ENCODE assay signal across 1 cellular context in the genomic region with DNA sequence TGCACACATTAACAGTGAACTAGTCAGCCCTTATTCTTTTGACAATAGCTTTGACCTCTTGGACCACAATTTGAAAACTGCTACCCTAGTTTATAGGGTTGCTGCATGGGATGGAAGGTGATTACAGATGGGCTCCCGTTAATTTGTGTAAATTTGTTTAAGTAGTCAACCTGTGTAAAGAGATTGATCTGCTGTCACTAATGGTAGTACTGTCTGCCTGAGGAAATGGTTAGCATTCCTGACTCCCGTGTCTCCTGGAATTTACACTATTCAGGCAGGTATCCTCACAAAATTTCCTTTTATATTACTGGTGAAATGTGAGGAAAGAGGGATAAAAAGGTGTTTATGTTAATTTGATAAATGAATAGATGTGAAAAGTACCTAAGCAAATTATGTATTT.
A peak's percentile ranks its signal among the peaks of the same experiment; 100 is the strongest.
TF ChIP-seq lines count a peak whose summit lies in the region.

No MANE protein-coding gene starts in this region.

TF ChIP-seq in HepG2, 621 proteins besides CTCF, POLR2A, EP300 and RAD21:
- TF ChIP-seq RBM22 (optimal IDR thresholded peaks at IDR 0.05; ENCODE audit: low read length) (peak; percentile 65), ZNF264 (CRISPR knock-in tag; IDR thresholded peaks at IDR 0.05) (no peak), ZSCAN9 (CRISPR knock-in tag; IDR thresholded peaks at IDR 0.05; ENCODE audit: borderline replicate concordance) (no peak), ZNF678 (CRISPR knock-in tag; IDR thresholded peaks at IDR 0.05) (no peak), ONECUT2 (CRISPR knock-in tag; IDR thresholded peaks at IDR 0.05) (0 out of 2 replicates have a peak, but pooled peaks have one; percentile 13), ZNF317 (CRISPR knock-in tag; IDR thresholded peaks at IDR 0.05) (0 out of 2 replicates have a peak, but pooled peaks have one; percentile 26), HOXD1 (CRISPR knock-in tag; IDR thresholded peaks at IDR 0.05) (peak; percentile 48; the same call in 1 of the 2 replicates), TBX3 (IDR thresholded peaks at IDR 0.05; ENCODE audit: borderline replicate concordance) (peak; percentile 51; the same call in 1 of the 2 replicates), NCOA1 (CRISPR knock-in tag; IDR thresholded peaks at IDR 0.05) (no peak), ZNF383 (CRISPR knock-in tag; IDR thresholded peaks at IDR 0.05; ENCODE audit: borderline replicate concordance) (no peak), ZNF235 (CRISPR knock-in tag; IDR thresholded peaks at IDR 0.05; ENCODE audit: borderline replicate concordance) (no peak), ZNF672 (CRISPR knock-in tag; IDR thresholded peaks at IDR 0.05) (no peak), TEAD3 (CRISPR knock-in tag; optimal IDR thresholded peaks at IDR 0.05; ENCODE audit: borderline replicate concordance) (peak; percentile 65), ZNF460 (CRISPR knock-in tag; IDR thresholded peaks at IDR 0.05; ENCODE audit: borderline replicate concordance) (no peak), ZNF260 (CRISPR knock-in tag; IDR thresholded peaks at IDR 0.05; ENCODE audit: borderline replicate concordance, low read depth) (no peak), ZFP37 (CRISPR knock-in tag; IDR thresholded peaks at IDR 0.05; ENCODE audit: borderline replicate concordance) (no peak), ZNF577 (CRISPR knock-in tag; IDR thresholded peaks at IDR 0.05; ENCODE audit: borderline replicate concordance, low read depth) (no peak)
- TF ChIP-seq, protein P1, sequence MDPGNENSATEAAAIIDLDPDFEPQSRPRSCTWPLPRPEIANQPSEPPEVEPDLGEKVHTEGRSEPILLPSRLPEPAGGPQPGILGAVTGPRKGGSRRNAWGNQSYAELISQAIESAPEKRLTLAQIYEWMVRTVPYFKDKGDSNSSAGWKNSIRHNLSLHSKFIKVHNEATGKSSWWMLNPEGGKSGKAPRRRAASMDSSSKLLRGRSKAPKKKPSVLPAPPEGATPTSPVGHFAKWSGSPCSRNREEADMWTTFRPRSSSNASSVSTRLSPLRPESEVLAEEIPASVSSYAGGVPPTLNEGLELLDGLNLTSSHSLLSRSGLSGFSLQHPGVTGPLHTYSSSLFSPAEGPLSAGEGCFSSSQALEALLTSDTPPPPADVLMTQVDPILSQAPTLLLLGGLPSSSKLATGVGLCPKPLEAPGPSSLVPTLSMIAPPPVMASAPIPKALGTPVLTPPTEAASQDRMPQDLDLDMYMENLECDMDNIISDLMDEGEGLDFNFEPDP (CRISPR knock-in tag; conservative IDR thresholded peaks at IDR 0.05): no peak
- TF ChIP-seq, protein P2, sequence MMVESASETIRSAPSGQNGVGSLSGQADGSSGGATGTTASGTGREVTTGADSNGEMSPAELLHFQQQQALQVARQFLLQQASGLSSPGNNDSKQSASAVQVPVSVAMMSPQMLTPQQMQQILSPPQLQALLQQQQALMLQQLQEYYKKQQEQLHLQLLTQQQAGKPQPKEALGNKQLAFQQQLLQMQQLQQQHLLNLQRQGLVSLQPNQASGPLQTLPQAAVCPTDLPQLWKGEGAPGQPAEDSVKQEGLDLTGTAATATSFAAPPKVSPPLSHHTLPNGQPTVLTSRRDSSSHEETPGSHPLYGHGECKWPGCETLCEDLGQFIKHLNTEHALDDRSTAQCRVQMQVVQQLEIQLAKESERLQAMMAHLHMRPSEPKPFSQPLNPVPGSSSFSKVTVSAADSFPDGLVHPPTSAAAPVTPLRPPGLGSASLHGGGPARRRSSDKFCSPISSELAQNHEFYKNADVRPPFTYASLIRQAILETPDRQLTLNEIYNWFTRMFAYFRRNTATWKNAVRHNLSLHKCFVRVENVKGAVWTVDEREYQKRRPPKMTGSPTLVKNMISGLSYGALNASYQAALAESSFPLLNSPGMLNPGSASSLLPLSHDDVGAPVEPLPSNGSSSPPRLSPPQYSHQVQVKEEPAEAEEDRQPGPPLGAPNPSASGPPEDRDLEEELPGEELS (CRISPR knock-in tag; IDR thresholded peaks at IDR 0.05): 0 out of 2 replicates have a peak, but pooled peaks have one; percentile 33
- TF ChIP-seq, protein P3, sequence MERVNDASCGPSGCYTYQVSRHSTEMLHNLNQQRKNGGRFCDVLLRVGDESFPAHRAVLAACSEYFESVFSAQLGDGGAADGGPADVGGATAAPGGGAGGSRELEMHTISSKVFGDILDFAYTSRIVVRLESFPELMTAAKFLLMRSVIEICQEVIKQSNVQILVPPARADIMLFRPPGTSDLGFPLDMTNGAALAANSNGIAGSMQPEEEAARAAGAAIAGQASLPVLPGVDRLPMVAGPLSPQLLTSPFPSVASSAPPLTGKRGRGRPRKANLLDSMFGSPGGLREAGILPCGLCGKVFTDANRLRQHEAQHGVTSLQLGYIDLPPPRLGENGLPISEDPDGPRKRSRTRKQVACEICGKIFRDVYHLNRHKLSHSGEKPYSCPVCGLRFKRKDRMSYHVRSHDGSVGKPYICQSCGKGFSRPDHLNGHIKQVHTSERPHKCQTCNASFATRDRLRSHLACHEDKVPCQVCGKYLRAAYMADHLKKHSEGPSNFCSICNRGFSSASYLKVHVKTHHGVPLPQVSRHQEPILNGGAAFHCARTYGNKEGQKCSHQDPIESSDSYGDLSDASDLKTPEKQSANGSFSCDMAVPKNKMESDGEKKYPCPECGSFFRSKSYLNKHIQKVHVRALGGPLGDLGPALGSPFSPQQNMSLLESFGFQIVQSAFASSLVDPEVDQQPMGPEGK (CRISPR knock-in tag; IDR thresholded peaks at IDR 0.05): no peak
- TF ChIP-seq, protein P4, sequence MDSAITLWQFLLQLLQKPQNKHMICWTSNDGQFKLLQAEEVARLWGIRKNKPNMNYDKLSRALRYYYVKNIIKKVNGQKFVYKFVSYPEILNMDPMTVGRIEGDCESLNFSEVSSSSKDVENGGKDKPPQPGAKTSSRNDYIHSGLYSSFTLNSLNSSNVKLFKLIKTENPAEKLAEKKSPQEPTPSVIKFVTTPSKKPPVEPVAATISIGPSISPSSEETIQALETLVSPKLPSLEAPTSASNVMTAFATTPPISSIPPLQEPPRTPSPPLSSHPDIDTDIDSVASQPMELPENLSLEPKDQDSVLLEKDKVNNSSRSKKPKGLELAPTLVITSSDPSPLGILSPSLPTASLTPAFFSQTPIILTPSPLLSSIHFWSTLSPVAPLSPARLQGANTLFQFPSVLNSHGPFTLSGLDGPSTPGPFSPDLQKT (CRISPR knock-in tag; IDR thresholded peaks at IDR 0.05; ENCODE audit: borderline replicate concordance): no peak
- TF ChIP-seq, protein P5, sequence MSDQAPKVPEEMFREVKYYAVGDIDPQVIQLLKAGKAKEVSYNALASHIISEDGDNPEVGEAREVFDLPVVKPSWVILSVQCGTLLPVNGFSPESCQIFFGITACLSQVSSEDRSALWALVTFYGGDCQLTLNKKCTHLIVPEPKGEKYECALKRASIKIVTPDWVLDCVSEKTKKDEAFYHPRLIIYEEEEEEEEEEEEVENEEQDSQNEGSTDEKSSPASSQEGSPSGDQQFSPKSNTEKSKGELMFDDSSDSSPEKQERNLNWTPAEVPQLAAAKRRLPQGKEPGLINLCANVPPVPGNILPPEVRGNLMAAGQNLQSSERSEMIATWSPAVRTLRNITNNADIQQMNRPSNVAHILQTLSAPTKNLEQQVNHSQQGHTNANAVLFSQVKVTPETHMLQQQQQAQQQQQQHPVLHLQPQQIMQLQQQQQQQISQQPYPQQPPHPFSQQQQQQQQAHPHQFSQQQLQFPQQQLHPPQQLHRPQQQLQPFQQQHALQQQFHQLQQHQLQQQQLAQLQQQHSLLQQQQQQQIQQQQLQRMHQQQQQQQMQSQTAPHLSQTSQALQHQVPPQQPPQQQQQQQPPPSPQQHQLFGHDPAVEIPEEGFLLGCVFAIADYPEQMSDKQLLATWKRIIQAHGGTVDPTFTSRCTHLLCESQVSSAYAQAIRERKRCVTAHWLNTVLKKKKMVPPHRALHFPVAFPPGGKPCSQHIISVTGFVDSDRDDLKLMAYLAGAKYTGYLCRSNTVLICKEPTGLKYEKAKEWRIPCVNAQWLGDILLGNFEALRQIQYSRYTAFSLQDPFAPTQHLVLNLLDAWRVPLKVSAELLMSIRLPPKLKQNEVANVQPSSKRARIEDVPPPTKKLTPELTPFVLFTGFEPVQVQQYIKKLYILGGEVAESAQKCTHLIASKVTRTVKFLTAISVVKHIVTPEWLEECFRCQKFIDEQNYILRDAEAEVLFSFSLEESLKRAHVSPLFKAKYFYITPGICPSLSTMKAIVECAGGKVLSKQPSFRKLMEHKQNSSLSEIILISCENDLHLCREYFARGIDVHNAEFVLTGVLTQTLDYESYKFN (CRISPR knock-in tag; conservative IDR thresholded peaks at IDR 0.05): 0 out of 2 replicates have a peak, but pooled peaks have one; percentile 16
